In genomic region chr1:27428316-27429028, GRCh38 we compare ENCODE assay signal across 1 cellular context.
TF ChIP-seq lines count a peak whose summit lies in the region.

No MANE protein-coding gene starts in this region.

TF ChIP-seq in GM12878, 131 proteins besides CTCF, POLR2A, EP300 and RAD21 (continued from another document):
- no peak for TF ChIP-seq USF2 (IDR thresholded peaks at IDR 0.05; ENCODE audit: borderline replicate concordance, low read depth, low read length)
- no peak for TF ChIP-seq CREM (IDR thresholded peaks at IDR 0.05; ENCODE audit: low read depth)
- TF ChIP-seq BACH1 (IDR thresholded peaks at IDR 0.05; ENCODE audit: borderline replicate concordance), result no peak
- TF ChIP-seq REST (IDR thresholded peaks at IDR 0.05; ENCODE audit: low read depth, low read length), result no peak
- no peak for TF ChIP-seq YBX1 (IDR thresholded peaks at IDR 0.05)
